In the genomic region with DNA sequence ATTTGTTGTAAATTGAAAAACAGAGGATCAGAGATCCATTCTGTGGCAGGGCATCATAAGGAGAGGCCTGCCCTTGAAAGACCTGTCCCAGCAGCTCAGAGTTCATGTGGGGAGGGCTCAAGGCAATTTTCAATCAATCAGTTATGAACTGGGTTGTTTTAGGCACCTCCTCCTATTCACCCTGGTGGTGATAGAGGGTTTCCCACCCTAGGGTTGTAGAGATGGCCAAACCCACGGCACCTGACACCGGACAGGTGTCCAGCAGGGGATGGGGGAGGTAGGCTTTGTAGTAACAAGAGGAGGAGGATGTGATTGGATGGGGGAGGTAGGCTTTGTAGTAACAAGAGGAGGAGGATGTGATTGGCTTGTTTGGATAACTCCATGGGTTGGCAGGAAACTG, we compare ENCODE assay signal across 22 cellular contexts.
"Had no signal": no experiment of that assay in that cellular context is flagged by ENCODE, and none has a peak within 500 bp of the region (broad histone marks: within the 10 kb centered on the region; RNA-seq: fewer than 3 reads in every experiment).

No MANE protein-coding gene starts in this region.

- H3K4me1 Mint-ChIP-seq: stimulated activated memory B cell treated with anti-CD40 and anti-IgM and Interleukin-4, amounts not matched to agents 10 μg/mL and 1 μg/mL and 100 μg/mL, for 72 hours had no signal

- H3K36me3 ChIP-seq: heart right ventricle, left ventricle myocardium inferior, lower lobe of right lung, pancreas, tibial artery, upper lobe of left lung, uterus had no signal

- H3K27ac Mint-ChIP-seq: memory B cell; natural killer cell treated with Interleukin-12 subunit alpha and Interleukin-12 subunit beta and Interleukin-15 and Interleukin-18, amount 100 ng/mL, for 72 hours; progenitor cell of endocrine pancreas; stimulated activated memory B cell treated with anti-CD40 and anti-IgM and Interleukin-4, amounts not matched to agents 10 μg/mL and 1 μg/mL and 100 μg/mL, for 72 hours; stimulated activated naive CD8-positive, alpha-beta T cell treated with anti-CD3 and anti-CD28 coated beads, Interleukin-15, Interleukin-2, amounts not matched to agents 100 ng/mL and 50 ng/mL, for 24 hours had no signal

- H3K36me3 Mint-ChIP-seq: memory B cell; natural killer cell treated with Interleukin-12 subunit alpha and Interleukin-12 subunit beta and Interleukin-15 and Interleukin-18, amount 100 ng/mL, for 72 hours; stimulated activated memory B cell treated with anti-CD40 and anti-IgM and Interleukin-4, amounts not matched to agents 10 μg/mL and 1 μg/mL and 100 μg/mL, for 72 hours had no signal

- H3K4me3 Mint-ChIP-seq: memory B cell; natural killer cell treated with Interleukin-12 subunit alpha and Interleukin-12 subunit beta and Interleukin-15 and Interleukin-18, amount 100 ng/mL, for 72 hours; stimulated activated memory B cell treated with anti-CD40 and anti-IgM and Interleukin-4, amounts not matched to agents 10 μg/mL and 1 μg/mL and 100 μg/mL, for 72 hours; stimulated activated naive CD8-positive, alpha-beta T cell treated with anti-CD3 and anti-CD28 coated beads, Interleukin-15, Interleukin-2, amounts not matched to agents 100 ng/mL and 50 ng/mL, for 24 hours had no signal

- ATAC-seq: heart right ventricle; lower lobe of right lung; natural killer cell treated with Interleukin-12 subunit alpha and Interleukin-12 subunit beta and Interleukin-15 and Interleukin-18, amount 100 ng/mL, for 72 hours; pancreas; right cardiac atrium; stimulated activated memory B cell treated with anti-CD40 and anti-IgM and Interleukin-4, amounts not matched to agents 10 μg/mL and 1 μg/mL and 100 μg/mL, for 72 hours had no signal

- DNase-seq: effector CD4-positive, alpha-beta T cell; foreskin melanocyte; heart right ventricle; hypothalamus; left ventricle myocardium inferior; lower lobe of right lung; midbrain; occipital lobe; pancreas; right cardiac atrium; stimulated activated CD4-positive, alpha-beta T cell treated with anti-CD3 and anti-CD28 coated beads, Interleukin-4, amount 100 ng/mL, for 1 hour; stimulated activated CD8-positive, alpha-beta memory T cell treated with anti-CD3 and anti-CD28 coated beads, Interleukin-4, amount 100 ng/mL, for 48 hours; tibial artery; upper lobe of left lung; uterus had no signal

- H3K4me1 ChIP-seq: lower lobe of right lung, tibial artery, uterus had no signal

- H3K4me3 ChIP-seq: coronary artery, heart right ventricle, left ventricle myocardium inferior, lower lobe of right lung, pancreas, smooth muscle cell, tibial artery, upper lobe of left lung, uterus had no signal

- H3K27ac ChIP-seq: coronary artery, heart right ventricle, left ventricle myocardium inferior, lower lobe of right lung, pancreas, tibial artery, upper lobe of left lung, uterus had no signal

- H3K4me2 ChIP-seq: smooth muscle cell had no signal

- H3K9me3 ChIP-seq: heart right ventricle, left ventricle myocardium inferior, lower lobe of right lung, pancreas, tibial artery, upper lobe of left lung, uterus had no signal

- H3K27me3 ChIP-seq: heart right ventricle, pancreas, tibial artery, upper lobe of left lung, uterus had no signal

- H3K27me3 Mint-ChIP-seq: stimulated activated naive CD8-positive, alpha-beta T cell treated with anti-CD3 and anti-CD28 coated beads, Interleukin-15, Interleukin-2, amounts not matched to agents 100 ng/mL and 50 ng/mL, for 24 hours had no signal
